ENCODE assay signal across 22 cellular contexts in genomic region chr7:133186060-133186459, GRCh38.
DNase-seq lines count a peak whose midpoint lies in the region; ATAC-seq and TF ChIP-seq lines count a peak whose summit lies in the region.
"Had no signal": no experiment of that assay in that cellular context is flagged by ENCODE, and none has a peak within 500 bp of the region (broad histone marks: within the 10 kb centered on the region; RNA-seq: fewer than 3 reads in every experiment).

No MANE protein-coding gene starts in this region.

- TF ChIP-seq RAD21 in SK-N-SH (IDR thresholded peaks at IDR 0.05; ENCODE audit: low read length): no peak

- WGBS in SK-N-SH (ENCODE audit: low lambda C conversion rate): 29% methylated on average over 1 of the region's 1 CpG

- no peaks in the 10 kb centered on the region for H3K9me2 ChIP-seq in SK-N-SH

- DNase-seq in SK-N-SH: no peak
- peak; percentile 30 for DNase-seq in M059J (ENCODE audit: low read depth)
- no peak for DNase-seq in mucosa of descending colon
- no peak for DNase-seq in Ammon's horn (ENCODE audit: low spot score)
- DNase-seq: 8988T; BE2C; Caco-2; CD4-positive, CD25-positive, alpha-beta regulatory T cell; H7; HFFc6; NCI-H1092 treated with DMSO at 0.1 percent for 48 hours; NCI-H2081; NCI-H2171 treated with DMSO at 0.1 percent for 48 hours; NCI-H446 treated with DMSO at 0.1 percent for 48 hours; Peyer's patch; SW 1271; T-helper 2 cell had no signal

- no peak overlapping the region for H3K27ac ChIP-seq in SK-N-SH (ENCODE audit: low read depth in 2 of 2, low read length in 1 of 2)
- H3K27ac ChIP-seq: Peyer's patch, SJSA1 had no signal

- no peaks in the 10 kb centered on the region for H4K20me1 ChIP-seq in SK-N-SH (ENCODE audit: insufficient read depth)

- CTCF ChIA-PET in SK-N-SH (lab: Yijun Ruan, JAX): interaction anchor here (2.3 kb wide), 1 partner anchor 38 kb away, joined by 5 read pairs; no protein-coding TSS in a partner anchor

- H2AFZ ChIP-seq in SK-N-SH (ENCODE audit: low read depth): no peak overlapping the region

- no peaks in the 10 kb centered on the region for H3F3A ChIP-seq in SK-N-SH (replicated peaks; ENCODE audit: insufficient read depth)

- H3K4me3 ChIP-seq in SK-N-SH (ENCODE audit: low read depth in 2 of 2, low read length in 1 of 2): no peak overlapping the region
- H3K4me3 ChIP-seq in mucosa of descending colon: no peak overlapping the region
- H3K4me3 ChIP-seq: Peyer's patch, SJSA1 had no signal

- no peak overlapping the region for H3K9ac ChIP-seq in SK-N-SH

- ATAC-seq in SK-N-SH treated with all-trans-retinoic acid at 6 μM for 48 hours (peak; percentile 52), HG03159 (IDR thresholded peaks at IDR 0.05; ENCODE audit: unreplicated experiment) (peak; percentile 54), mucosa of descending colon (peak; percentile 24), HG02973 (IDR thresholded peaks at IDR 0.05; ENCODE audit: unreplicated experiment) (no peak), HG03342 (IDR thresholded peaks at IDR 0.05; ENCODE audit: unreplicated experiment) (no peak)

- H3K36me3 ChIP-seq in SK-N-SH (replicated peaks in 1 of 2; ENCODE audit: control insufficient read depth in 1 of 2, insufficient read depth in 2 of 2, low read length in 1 of 2) (no peaks in the 10 kb centered on the region), mucosa of descending colon (ENCODE audit: low read depth) (no peaks in the 10 kb centered on the region)
- H3K36me3 ChIP-seq: BE2C, Peyer's patch, SJSA1 had no signal

- no peaks in the 10 kb centered on the region for H3K27me3 ChIP-seq in SK-N-SH (ENCODE audit: insufficient read depth)
- H3K27me3 ChIP-seq: BE2C, SJSA1 had no signal

- TF ChIP-seq CTCF in SK-N-SH (IDR thresholded peaks at IDR 0.05) (no peak), mucosa of descending colon (IDR thresholded peaks at IDR 0.05) (no peak)

- no peaks in the 10 kb centered on the region for H3K79me2 ChIP-seq in SK-N-SH (ENCODE audit: insufficient read depth)

- no peak for TF ChIP-seq EP300 in SK-N-SH (IDR thresholded peaks at IDR 0.05; ENCODE audit: borderline replicate concordance in 1 of 2, low read depth in 1 of 2, low read length in 1 of 2)

- POLR2A ChIA-PET in SK-N-SH (lab: Yijun Ruan, JAX): no interaction called here

- intact Hi-C loops in mucosa of descending colon (cut with DNase I, micrococcal nuclease): no loop called here

- H3K4me2 ChIP-seq in SK-N-SH: no peak overlapping the region

- H3K4me1 ChIP-seq in SK-N-SH (ENCODE audit: control insufficient read depth in 1 of 2, insufficient read depth in 2 of 2, low read depth in 1 of 2, low read length in 1 of 2) (peaks cover 0 to 9% of the 10 kb centered on the region in 2 experiments; a peak in 1 of 4 replicates), mucosa of descending colon (ENCODE audit: low read depth) (no peaks in the 10 kb centered on the region)
- H3K4me1 ChIP-seq: Caco-2, Peyer's patch, SJSA1 had no signal

- H3K9me3 ChIP-seq in SK-N-SH (no peaks in the 10 kb centered on the region), mucosa of descending colon (no peaks in the 10 kb centered on the region)
- H3K9me3 ChIP-seq: BE2C, Caco-2, Peyer's patch, SJSA1 had no signal

TF ChIP-seq in SK-N-SH treated with all-trans-retinoic acid at 6 μM for 48 hours, 23 proteins besides CTCF, POLR2A, EP300 and RAD21:
- no peak for TF ChIP-seq ZFP30 (CRISPR knock-in tag; IDR thresholded peaks at IDR 0.05)
- no peak for TF ChIP-seq TOX (CRISPR knock-in tag; IDR thresholded peaks at IDR 0.05; ENCODE audit: borderline replicate concordance)
- TF ChIP-seq, protein P1, sequence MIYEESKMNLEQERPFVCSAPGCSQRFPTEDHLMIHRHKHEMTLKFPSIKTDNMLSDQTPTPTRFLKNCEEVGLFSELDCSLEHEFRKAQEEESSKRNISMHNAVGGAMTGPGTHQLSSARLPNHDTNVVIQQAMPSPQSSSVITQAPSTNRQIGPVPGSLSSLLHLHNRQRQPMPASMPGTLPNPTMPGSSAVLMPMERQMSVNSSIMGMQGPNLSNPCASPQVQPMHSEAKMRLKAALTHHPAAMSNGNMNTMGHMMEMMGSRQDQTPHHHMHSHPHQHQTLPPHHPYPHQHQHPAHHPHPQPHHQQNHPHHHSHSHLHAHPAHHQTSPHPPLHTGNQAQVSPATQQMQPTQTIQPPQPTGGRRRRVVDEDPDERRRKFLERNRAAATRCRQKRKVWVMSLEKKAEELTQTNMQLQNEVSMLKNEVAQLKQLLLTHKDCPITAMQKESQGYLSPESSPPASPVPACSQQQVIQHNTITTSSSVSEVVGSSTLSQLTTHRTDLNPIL (CRISPR knock-in tag; IDR thresholded peaks at IDR 0.05; ENCODE audit: low read depth): no peak
- TF ChIP-seq, protein P2, sequence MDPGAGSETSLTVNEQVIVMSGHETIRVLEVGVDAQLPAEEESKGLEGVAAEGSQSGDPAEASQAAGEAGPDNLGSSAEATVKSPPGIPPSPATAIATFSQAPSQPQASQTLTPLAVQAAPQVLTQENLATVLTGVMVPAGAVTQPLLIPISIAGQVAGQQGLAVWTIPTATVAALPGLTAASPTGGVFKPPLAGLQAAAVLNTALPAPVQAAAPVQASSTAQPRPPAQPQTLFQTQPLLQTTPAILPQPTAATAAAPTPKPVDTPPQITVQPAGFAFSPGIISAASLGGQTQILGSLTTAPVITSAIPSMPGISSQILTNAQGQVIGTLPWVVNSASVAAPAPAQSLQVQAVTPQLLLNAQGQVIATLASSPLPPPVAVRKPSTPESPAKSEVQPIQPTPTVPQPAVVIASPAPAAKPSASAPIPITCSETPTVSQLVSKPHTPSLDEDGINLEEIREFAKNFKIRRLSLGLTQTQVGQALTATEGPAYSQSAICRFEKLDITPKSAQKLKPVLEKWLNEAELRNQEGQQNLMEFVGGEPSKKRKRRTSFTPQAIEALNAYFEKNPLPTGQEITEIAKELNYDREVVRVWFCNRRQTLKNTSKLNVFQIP (CRISPR knock-in tag; IDR thresholded peaks at IDR 0.05; ENCODE audit: borderline replicate concordance, low read depth): no peak

TF ChIP-seq in SK-N-SH, 30 proteins besides CTCF, POLR2A, EP300 and RAD21:
- TF ChIP-seq RXRA (IDR thresholded peaks at IDR 0.05; ENCODE audit: borderline replicate concordance, low read depth) (no peak), JUND (IDR thresholded peaks at IDR 0.05) (no peak), FOXJ3 (CRISPR knock-in tag; IDR thresholded peaks at IDR 0.05) (no peak), NFIC (IDR thresholded peaks at IDR 0.05; ENCODE audit: borderline replicate concordance) (no peak), RCOR1 (IDR thresholded peaks at IDR 0.05; ENCODE audit: low read length) (no peak), POLR2AphosphoS5 (IDR thresholded peaks at IDR 0.05; ENCODE audit: low read depth, low read length) (no peak), SIN3A (IDR thresholded peaks at IDR 0.05; ENCODE audit: borderline replicate concordance, low read depth, low read length) (no peak), YY1 (IDR thresholded peaks at IDR 0.05; ENCODE audit: low read depth) (no peak), EZH2phosphoT487 (IDR thresholded peaks at IDR 0.05; ENCODE audit: borderline replicate concordance, low read depth) (no peak), IRF3 (IDR thresholded peaks at IDR 0.05; ENCODE audit: low read depth, low read length) (no peak), GABPA (IDR thresholded peaks at IDR 0.05; ENCODE audit: low read depth) (no peak), TAF1 (IDR thresholded peaks at IDR 0.05; ENCODE audit: borderline replicate concordance, low read depth, low read length) (no peak), NRF1 (IDR thresholded peaks at IDR 0.05; ENCODE audit: low read depth, low read length) (no peak), MXI1 (IDR thresholded peaks at IDR 0.05; ENCODE audit: low read depth, low read length) (no peak), FOSL2 (IDR thresholded peaks at IDR 0.05; ENCODE audit: borderline replicate concordance, low read depth) (no peak)
- TF ChIP-seq, protein P3, sequence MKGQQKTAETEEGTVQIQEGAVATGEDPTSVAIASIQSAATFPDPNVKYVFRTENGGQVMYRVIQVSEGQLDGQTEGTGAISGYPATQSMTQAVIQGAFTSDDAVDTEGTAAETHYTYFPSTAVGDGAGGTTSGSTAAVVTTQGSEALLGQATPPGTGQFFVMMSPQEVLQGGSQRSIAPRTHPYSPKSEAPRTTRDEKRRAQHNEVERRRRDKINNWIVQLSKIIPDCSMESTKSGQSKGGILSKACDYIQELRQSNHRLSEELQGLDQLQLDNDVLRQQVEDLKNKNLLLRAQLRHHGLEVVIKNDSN (IDR thresholded peaks at IDR 0.05; ENCODE audit: borderline replicate concordance, low read depth): no peak
- TF ChIP-seq, protein P4, sequence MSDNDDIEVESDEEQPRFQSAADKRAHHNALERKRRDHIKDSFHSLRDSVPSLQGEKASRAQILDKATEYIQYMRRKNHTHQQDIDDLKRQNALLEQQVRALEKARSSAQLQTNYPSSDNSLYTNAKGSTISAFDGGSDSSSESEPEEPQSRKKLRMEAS (IDR thresholded peaks at IDR 0.05; ENCODE audit: low read depth): no peak
- TF ChIP-seq, protein P5, sequence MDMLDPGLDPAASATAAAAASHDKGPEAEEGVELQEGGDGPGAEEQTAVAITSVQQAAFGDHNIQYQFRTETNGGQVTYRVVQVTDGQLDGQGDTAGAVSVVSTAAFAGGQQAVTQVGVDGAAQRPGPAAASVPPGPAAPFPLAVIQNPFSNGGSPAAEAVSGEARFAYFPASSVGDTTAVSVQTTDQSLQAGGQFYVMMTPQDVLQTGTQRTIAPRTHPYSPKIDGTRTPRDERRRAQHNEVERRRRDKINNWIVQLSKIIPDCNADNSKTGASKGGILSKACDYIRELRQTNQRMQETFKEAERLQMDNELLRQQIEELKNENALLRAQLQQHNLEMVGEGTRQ (IDR thresholded peaks at IDR 0.05; ENCODE audit: borderline replicate concordance, low read depth, low read length): no peak
TF ChIP-seq in SK-N-SH: peak in this region for 0.

Comparison
In these comparisons a context has a peak if more than half of its experiments do, and no peak if none do; other contexts are left out.
1. ATAC-seq: peak in SK-N-SH treated with all-trans-retinoic acid at 6 μM for 48 hours (single experiment), HG03159 (single experiment) and mucosa of descending colon (single experiment); none in HG02973 (single experiment) and HG03342 (single experiment).